In the genomic region with DNA sequence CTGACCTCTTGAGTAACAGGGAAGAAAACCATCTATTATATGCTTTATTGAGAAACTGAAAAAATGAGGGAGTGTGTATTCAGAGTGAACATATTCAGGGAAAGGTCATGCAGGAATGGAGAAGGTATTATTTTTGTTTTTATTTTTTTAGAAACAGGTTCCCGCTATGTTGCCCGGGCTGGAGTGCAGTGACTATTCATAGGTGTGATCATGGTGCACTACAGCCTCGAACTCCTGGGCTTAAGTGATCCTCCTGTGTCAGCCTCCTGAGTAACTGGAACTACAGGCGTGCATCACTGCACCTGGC, we compare ENCODE assay signal across 10 cellular contexts. TPM values are rescaled to one million over a fixed set of nuclear protein-coding genes. Genes with fewer than 3 reads are reported as not detected.
DNase-seq lines count a peak whose midpoint lies in the region; ATAC-seq and TF ChIP-seq lines count a peak whose summit lies in the region.
"Had no signal": no experiment of that assay in that cellular context is flagged by ENCODE, and none has a peak within 500 bp of the region (broad histone marks: within the 10 kb centered on the region; RNA-seq: fewer than 3 reads in every experiment).

No MANE protein-coding gene starts in this region.

- H3K27ac Mint-ChIP-seq in CD8-positive, alpha-beta T cell: peak overlapping the region; percentile 76
- peak overlapping the region; percentile 78 for H3K27ac Mint-ChIP-seq in activated B cell treated with CpG ODN at 0.5 μM for 24 hours
- H3K27ac Mint-ChIP-seq in activated T-helper 17 cell treated with anti-CD3 and anti-CD28 coated beads, Interleukin-2, amount 50 U/mL, for 72 hours: no peak overlapping the region
- H3K27ac Mint-ChIP-seq in stimulated activated naive CD8-positive, alpha-beta T cell treated with anti-CD3 and anti-CD28 coated beads, Interleukin-15, amount 100 ng/mL, for 72 hours: peak overlapping the region in 1 of 2 donors; percentile 55
- H3K27ac Mint-ChIP-seq: T-helper 17 cell had no signal

- intact Hi-C loops in CD8-positive, alpha-beta T cell (cut with DNase I, micrococcal nuclease): loop anchor here (1.0 to 2.0 kb wide), 4 partner anchors 140 to 426 kb away; no protein-coding TSS in a partner anchor
- intact Hi-C loops in activated B cell treated with CpG ODN at 0.5 μM for 24 hours (cut with micrococcal nuclease): loop anchor here (1.0 to 2.0 kb wide), 5 partner anchors 48 to 426 kb away; no protein-coding TSS in a partner anchor

- H3K27ac ChIP-seq in ACC112 (ENCODE audit: low read depth, low read length) (0 out of 2 replicates have a peak overlapping the region, but pooled peaks have one; percentile 86), liver (ENCODE audit: low read depth in 1 of 2, low read length in 2 of 2) (no peak overlapping the region), tibial nerve (no peak overlapping the region)
- no peak overlapping the region for H3K27ac ChIP-seq in CD8-positive, alpha-beta T cell (ENCODE audit: low read depth, low read length)
- H3K27ac ChIP-seq: breast epithelium, ovary had no signal

- H3K79me2 ChIP-seq in ACC112 (ENCODE audit: control insufficient read depth, insufficient read depth, low read length, unreplicated experiment): no peaks in the 10 kb centered on the region

- H3K4me1 ChIP-seq in ACC112 (ENCODE audit: control insufficient read depth, insufficient read depth, low read length, unreplicated experiment) (peaks cover 9% of the 10 kb centered on the region), liver (ENCODE audit: control insufficient read depth in 4 of 4, insufficient read depth in 4 of 4, low read length in 3 of 4) (peaks cover 0 to 7% (median 3%) of the 10 kb centered on the region in 4 donors), tibial nerve (peaks cover 0 to 19% (median 0%) of the 10 kb centered on the region in 4 donors)
- peaks cover 4% of the 10 kb centered on the region for H3K4me1 ChIP-seq in CD8-positive, alpha-beta T cell (ENCODE audit: insufficient read depth, low read length)
- H3K4me1 ChIP-seq: breast epithelium had no signal

- TF ChIP-seq RAD21 in liver (IDR thresholded peaks at IDR 0.05): peak in 1 of 2 donors; percentile 4

- no peak overlapping the region for H3K9ac ChIP-seq in liver (ENCODE audit: low read depth in 1 of 2, low read length in 2 of 2)

- no peak for DNase-seq in CD8-positive, alpha-beta T cell
- DNase-seq in activated B cell treated with CpG ODN at 0.5 μM for 24 hours: no peak
- no peak for DNase-seq in tibial nerve (ENCODE audit: low spot score in 2 of 2)
- DNase-seq in stimulated activated naive CD8-positive, alpha-beta T cell treated with anti-CD3 and anti-CD28 coated beads, Interleukin-15, amount 100 ng/mL, for 72 hours: no peak
- DNase-seq: T-helper 17 cell had no signal

- CTCF ChIA-PET in CD8-positive, alpha-beta T cell (lab: Charles Lee): interaction anchor here (0.6 to 3.8 kb wide), 15 partner anchors 9 to 446 kb away, joined by 3 to 33 read pairs (median 4); a partner anchor contains a TSS
- CTCF ChIA-PET in activated B cell treated with CpG ODN at 0.5 μM for 24 hours (lab: Charles Lee): interaction anchor here (0.6 to 3.6 kb wide), 10 partner anchors 8 to 256 kb away, joined by 3 to 61 read pairs (median 3); no protein-coding TSS in a partner anchor

- H3K27me3 Mint-ChIP-seq in CD8-positive, alpha-beta T cell (ENCODE audit: low read depth): no peaks in the 10 kb centered on the region
- H3K27me3 Mint-ChIP-seq in activated B cell treated with CpG ODN at 0.5 μM for 24 hours: no peaks in the 10 kb centered on the region
- no peaks in the 10 kb centered on the region for H3K27me3 Mint-ChIP-seq in activated T-helper 17 cell treated with anti-CD3 and anti-CD28 coated beads, Interleukin-2, amount 50 U/mL, for 72 hours
- H3K27me3 Mint-ChIP-seq in stimulated activated naive CD8-positive, alpha-beta T cell treated with anti-CD3 and anti-CD28 coated beads, Interleukin-15, amount 100 ng/mL, for 72 hours: no peaks in the 10 kb centered on the region
- H3K27me3 Mint-ChIP-seq: T-helper 17 cell had no signal

- H3K4me3 ChIP-seq in ACC112 (ENCODE audit: low read depth, low read length) (no peak overlapping the region), liver (ENCODE audit: low read depth in 1 of 3, low read length in 3 of 3) (no peak overlapping the region), tibial nerve (no peak overlapping the region)
- no peak overlapping the region for H3K4me3 ChIP-seq in CD8-positive, alpha-beta T cell (ENCODE audit: low read depth, low read length)
- H3K4me3 ChIP-seq: breast epithelium, ovary had no signal

- POLR2A ChIA-PET in CD8-positive, alpha-beta T cell (lab: Charles Lee): interaction anchor here (1.0 to 1.7 kb wide), 3 partner anchors 9 to 156 kb away, joined by 3 to 7 read pairs (median 3); a partner anchor contains a TSS
- POLR2A ChIA-PET in activated B cell treated with CpG ODN at 0.5 μM for 24 hours (lab: Charles Lee): interaction anchor here (1.0 to 1.6 kb wide), 4 partner anchors 9 to 156 kb away, joined by 4 to 11 read pairs (median 4); a partner anchor contains a TSS

- peaks cover 21% of the 10 kb centered on the region for H3K4me1 Mint-ChIP-seq in CD8-positive, alpha-beta T cell (ENCODE audit: low read depth)
- H3K4me1 Mint-ChIP-seq in activated B cell treated with CpG ODN at 0.5 μM for 24 hours: peaks cover 19% of the 10 kb centered on the region
- peaks cover 6% of the 10 kb centered on the region for H3K4me1 Mint-ChIP-seq in activated T-helper 17 cell treated with anti-CD3 and anti-CD28 coated beads, Interleukin-2, amount 50 U/mL, for 72 hours
- peaks cover 6% of the 10 kb centered on the region for H3K4me1 Mint-ChIP-seq in stimulated activated naive CD8-positive, alpha-beta T cell treated with anti-CD3 and anti-CD28 coated beads, Interleukin-15, amount 100 ng/mL, for 72 hours

- H3K9me3 Mint-ChIP-seq in CD8-positive, alpha-beta T cell: no peaks in the 10 kb centered on the region
- no peaks in the 10 kb centered on the region for H3K9me3 Mint-ChIP-seq in activated B cell treated with CpG ODN at 0.5 μM for 24 hours
- no peaks in the 10 kb centered on the region for H3K9me3 Mint-ChIP-seq in activated T-helper 17 cell treated with anti-CD3 and anti-CD28 coated beads, Interleukin-2, amount 50 U/mL, for 72 hours
- H3K9me3 Mint-ChIP-seq in stimulated activated naive CD8-positive, alpha-beta T cell treated with anti-CD3 and anti-CD28 coated beads, Interleukin-15, amount 100 ng/mL, for 72 hours: no peaks in the 10 kb centered on the region

- 69% methylated on average over 4 of the region's 4 CpGs for WGBS in liver
- WGBS in tibial nerve, 2 donors: 67 to 71% methylated on average over 4 of the region's 4 CpGs

- H2AFZ ChIP-seq in ACC112 (ENCODE audit: low read length, unreplicated experiment): no peak overlapping the region

- no peaks in the 10 kb centered on the region for H3K9me3 ChIP-seq in CD8-positive, alpha-beta T cell (ENCODE audit: low read length)
- H3K9me3 ChIP-seq in liver (ENCODE audit: control insufficient read depth in 4 of 4, low read length in 3 of 4) (no peaks in the 10 kb centered on the region), tibial nerve (no peaks in the 10 kb centered on the region)
- H3K9me3 ChIP-seq: breast epithelium, ovary had no signal

- H3K36me3 Mint-ChIP-seq in CD8-positive, alpha-beta T cell: peaks cover 10% of the 10 kb centered on the region
- H3K36me3 Mint-ChIP-seq in activated B cell treated with CpG ODN at 0.5 μM for 24 hours (ENCODE audit: low read depth): peaks cover 30% of the 10 kb centered on the region
- peaks cover 9% of the 10 kb centered on the region for H3K36me3 Mint-ChIP-seq in activated T-helper 17 cell treated with anti-CD3 and anti-CD28 coated beads, Interleukin-2, amount 50 U/mL, for 72 hours (ENCODE audit: low read depth)

- H3K4me3 Mint-ChIP-seq in CD8-positive, alpha-beta T cell: no peak overlapping the region
- no peak overlapping the region for H3K4me3 Mint-ChIP-seq in activated B cell treated with CpG ODN at 0.5 μM for 24 hours
- no peak overlapping the region for H3K4me3 Mint-ChIP-seq in activated T-helper 17 cell treated with anti-CD3 and anti-CD28 coated beads, Interleukin-2, amount 50 U/mL, for 72 hours
- H3K4me3 Mint-ChIP-seq in stimulated activated naive CD8-positive, alpha-beta T cell treated with anti-CD3 and anti-CD28 coated beads, Interleukin-15, amount 100 ng/mL, for 72 hours: no peak overlapping the region
- H3K4me3 Mint-ChIP-seq: T-helper 17 cell had no signal

- TF ChIP-seq POLR2A in tibial nerve (IDR thresholded peaks at IDR 0.05): no peak

- H3K27me3 ChIP-seq in ACC112 (ENCODE audit: insufficient read depth, low read length) (no peaks in the 10 kb centered on the region), liver (ENCODE audit: control insufficient read depth in 4 of 4, insufficient read depth in 4 of 4, low read length in 3 of 4) (no peaks in the 10 kb centered on the region), tibial nerve (no peaks in the 10 kb centered on the region)
- H3K27me3 ChIP-seq in CD8-positive, alpha-beta T cell (ENCODE audit: insufficient read depth, low read length): no peaks in the 10 kb centered on the region
- H3K27me3 ChIP-seq: breast epithelium, ovary had no signal

- H3K36me3 ChIP-seq in ACC112 (ENCODE audit: insufficient read depth, low read length) (no peaks in the 10 kb centered on the region), liver (ENCODE audit: control insufficient read depth in 4 of 4, insufficient read depth in 3 of 4, low read depth in 1 of 4, low read length in 3 of 4) (no peaks in the 10 kb centered on the region), tibial nerve (peaks cover 0 to 21% (median 0%) of the 10 kb centered on the region in 3 donors)
- H3K36me3 ChIP-seq in CD8-positive, alpha-beta T cell (ENCODE audit: insufficient read depth, low read length): no peaks in the 10 kb centered on the region
- H3K36me3 ChIP-seq: breast epithelium, ovary had no signal

- no peak for ATAC-seq in CD8-positive, alpha-beta T cell
- ATAC-seq in activated B cell treated with CpG ODN at 0.5 μM for 24 hours (ENCODE audit: low read depth): no peak
- ATAC-seq in activated T-helper 17 cell treated with anti-CD3 and anti-CD28 coated beads, Interleukin-2, amount 50 U/mL, for 72 hours (replicated peaks): no peak
- ATAC-seq in stimulated activated naive CD8-positive, alpha-beta T cell treated with anti-CD3 and anti-CD28 coated beads, Interleukin-15, amount 100 ng/mL, for 72 hours: no peak

- no peak for TF ChIP-seq EP300 in tibial nerve (IDR thresholded peaks at IDR 0.05)

- TF ChIP-seq CTCF in CD8-positive, alpha-beta T cell (IDR thresholded peaks at IDR 0.05): peak; percentile 4
- TF ChIP-seq CTCF in activated B cell treated with CpG ODN at 0.5 μM for 24 hours (IDR thresholded peaks at IDR 0.05) (no peak), liver (IDR thresholded peaks at IDR 0.05; ENCODE audit: low read depth, low read length, missing input control) (no peak), tibial nerve (IDR thresholded peaks at IDR 0.05) (no peak)

RNA-seq across cellular contexts. Expression of a gene that starts 8.7 kb away (rescaled TPM):
- 10 to 100 TPM; 68.9 to 72.2 TPM for total RNA-seq in CD8-positive, alpha-beta T cell
- 20.1 and 21.4 TPM in 2 replicates for total RNA-seq in activated B cell treated with CpG ODN at 0.5 μM for 24 hours
- total RNA-seq in liver: 1 to 10 TPM; 3.0 to 7.7 TPM
- 1 to 10 TPM; 2.9 to 3.4 TPM for polyA plus RNA-seq in liver
- 10 to 100 TPM; 18.1 to 25.8 (median 20.9) TPM for total RNA-seq in tibial nerve
- 10 to 100 TPM; 27.2 to 31.4 TPM for total RNA-seq in activated T-helper 17 cell treated with anti-CD3 and anti-CD28 coated beads, Interleukin-2, amount 50 U/mL, for 72 hours

RNA-seq across cellular contexts. Expression of a gene that starts 22.4 kb away (rescaled TPM):
- total RNA-seq in CD8-positive, alpha-beta T cell: 1 to 10 TPM; 1.7 to 2.3 TPM
- total RNA-seq in activated B cell treated with CpG ODN at 0.5 μM for 24 hours (3.4 and 3.8 TPM in 2 replicates), liver (1 to 10 TPM in 1 of 2 donors, under 1 TPM in 1; 0.75 to 3.4 TPM), tibial nerve (10 to 100 TPM in 3 of 4 donors, 1 to 10 TPM in 1; 9.4 to 17.1 (median 14.0) TPM)
- polyA plus RNA-seq in liver: 1 to 10 TPM in 1 of 2 donors, not detected in 1; 1.5 TPM
- 10 to 100 TPM; 20.5 to 43.7 TPM for total RNA-seq in activated T-helper 17 cell treated with anti-CD3 and anti-CD28 coated beads, Interleukin-2, amount 50 U/mL, for 72 hours
